8 cellular contexts compared by ENCODE assay signal in genomic region chr20:41617931-41618806, GRCh38. TPM values are rescaled to one million over a fixed set of nuclear protein-coding genes. Genes with fewer than 3 reads are reported as not detected.
DNase-seq lines count a peak whose midpoint lies in the region; ATAC-seq lines count a peak whose summit lies in the region.

Gene CHD6, minus strand, starts transcription at chr20:41618377. Its CDS starts 67,040 bp downstream, at chr20:41551337.

- peak within 1 kb of the TSS; percentile 99 for H3K18ac ChIP-seq in mesendoderm (ENCODE audit: low read length)

- DNase-seq in CMK (ENCODE audit: low read depth): peak; percentile 92
- DNase-seq in HT1080 (ENCODE audit: low read depth): peak; percentile 98
- DNase-seq in NOMO-1 treated with DMSO at 0.1 percent for 48 hours (lab: John Stamatoyannopoulos, UW; ENCODE audit: unreplicated experiment): peak; percentile 97
- peak; percentile 97 to 99 for DNase-seq in activated CD8-positive, alpha-beta memory T cell treated with anti-CD3 and anti-CD28 coated beads for 4 hours (ENCODE audit: low read depth in 2 of 2)
- peak; percentile 100 for DNase-seq in mesendoderm
- DNase-seq in stimulated activated CD8-positive, alpha-beta memory T cell treated with anti-CD3 and anti-CD28 coated beads, Interleukin-15, amount 100 ng/mL, for 1 hour (ENCODE audit: low read depth): peak; percentile 98

- peak within 1 kb of the TSS; percentile 96 for H2BK120ac ChIP-seq in mesendoderm (ENCODE audit: low read depth, low read length)

- peak within 1 kb of the TSS; percentile 99 for H3K27ac ChIP-seq in mesendoderm (ENCODE audit: low read depth, low read length)

- peak; percentile 97 for ATAC-seq in GM21360 (IDR thresholded peaks at IDR 0.05; ENCODE audit: unreplicated experiment)

- H3K36me3 ChIP-seq in endocrine pancreas (ENCODE audit: control insufficient read depth, insufficient read depth, low read length) (no peaks in the 10 kb centered on the region), mesendoderm (ENCODE audit: control insufficient read depth, insufficient read depth, low read length) (no peaks in the 10 kb centered on the region)

- H3K4me3 ChIP-seq in endocrine pancreas (ENCODE audit: control insufficient read depth, insufficient read depth, low read length): peak within 1 kb of the TSS; percentile 90
- H3K4me3 ChIP-seq in mesendoderm (ENCODE audit: low read length): peak within 1 kb of the TSS; percentile 82

- H3K27me3 ChIP-seq in endocrine pancreas (ENCODE audit: control insufficient read depth, insufficient read depth, low read length) (no peaks in the 10 kb centered on the region), mesendoderm (ENCODE audit: insufficient read depth, low read length, poor library complexity) (no peaks in the 10 kb centered on the region)

- H2BK5ac ChIP-seq in mesendoderm (ENCODE audit: low read length): peak within 1 kb of the TSS; percentile 72

- H3K4me1 ChIP-seq in endocrine pancreas (ENCODE audit: control insufficient read depth, insufficient read depth, low read length) (peaks cover 5% of the 10 kb centered on the region), mesendoderm (ENCODE audit: control insufficient read depth, low read depth, low read length) (peaks cover 14% of the 10 kb centered on the region)

- H3K56ac ChIP-seq in mesendoderm (ENCODE audit: low read length): peak within 1 kb of the TSS; percentile 90

- no peak within 1 kb of the TSS for H4K8ac ChIP-seq in mesendoderm (ENCODE audit: low read depth, low read length)

- peak within 1 kb of the TSS; percentile 96 for H3K4ac ChIP-seq in mesendoderm (ENCODE audit: low read depth, low read length)

- H3K23ac ChIP-seq in mesendoderm (ENCODE audit: low read length): peak within 1 kb of the TSS; percentile 30

- H3K4me2 ChIP-seq in mesendoderm (ENCODE audit: low read length): peak within 1 kb of the TSS; percentile 65

- H3K79me2 ChIP-seq in mesendoderm (ENCODE audit: control insufficient read depth, insufficient read depth, low read length): peaks cover 36% of the 10 kb centered on the region

- H2AK5ac ChIP-seq in mesendoderm (ENCODE audit: low read length): no peak within 1 kb of the TSS

- no CpG with 5 or more reads among the region's 98 CpGs for WGBS in mesendoderm (ENCODE audit: extremely low coverage, insufficient coverage, low lambda C conversion rate)

- H2BK15ac ChIP-seq in mesendoderm (replicated peaks; ENCODE audit: low read depth): no peak within 1 kb of the TSS

- no peaks in the 10 kb centered on the region for H3K9me3 ChIP-seq in endocrine pancreas (ENCODE audit: control insufficient read depth, low read length)

- H3K9ac ChIP-seq in endocrine pancreas (ENCODE audit: control insufficient read depth, insufficient read depth, low read length): peak within 1 kb of the TSS; percentile 83
- H3K9ac ChIP-seq in mesendoderm (ENCODE audit: low read length): peak within 1 kb of the TSS; percentile 89

- peaks cover 7% of the 10 kb centered on the region for H3K79me1 ChIP-seq in mesendoderm (ENCODE audit: low read length)

- H4K5ac ChIP-seq in mesendoderm (ENCODE audit: low read length): no peak within 1 kb of the TSS

RNA-seq across cellular contexts. Expression of gene CHD6, which starts in this region (rescaled TPM):
- 8.6 and 9.4 TPM in 2 replicates for total RNA-seq in HT1080 (2014; rRNA removed; shearing (Covaris generic))
- 2.7 and 5.4 TPM in 2 replicates for polyA plus RNA-seq in HT1080 (2015; cell fraction: cytosol; rRNA removed)
- 20.3 and 22.4 TPM in 2 replicates for polyA plus RNA-seq in HT1080 (2015; cell fraction: nucleus; rRNA removed)
- 23.9 TPM for polyA plus RNA-seq in mesendoderm (2013, experiment 1 of 2)
- polyA plus RNA-seq in mesendoderm (2013, experiment 2 of 2): 23.3 TPM

Comparison
In these comparisons a context has a peak if more than half of its experiments do, and no peak if none do; other contexts are left out.
1. Peak in every context shown above with its lines: DNase-seq, ATAC-seq, H3K4me3 ChIP-seq and H3K27ac ChIP-seq.